Comparison of ENCODE assay signal across 9 cellular contexts in genomic region chr9:130243015-130243881, GRCh38. TPM values are rescaled to one million over a fixed set of nuclear protein-coding genes. Genes with fewer than 3 reads are reported as not detected.
DNase-seq lines count a peak whose midpoint lies in the region; ATAC-seq, FAIRE-seq and TF ChIP-seq lines count a peak whose summit lies in the region.
"Had no signal": no experiment of that assay in that cellular context is flagged by ENCODE, and none has a peak within 500 bp of the region (broad histone marks: within the 10 kb centered on the region; RNA-seq: fewer than 3 reads in every experiment).

No MANE protein-coding gene starts in this region.

- no peaks in the 10 kb centered on the region for H3K9me3 Mint-ChIP-seq in activated naive CD8-positive, alpha-beta T cell (ENCODE audit: low read depth)

- no peak overlapping the region for H3K27ac ChIP-seq in psoas muscle

- no peak overlapping the region for H3K4me3 ChIP-seq in psoas muscle

- DNase-seq in DMS 273 (lab: John Stamatoyannopoulos, UW; ENCODE audit: unreplicated experiment) (peak; percentile 86), DMS 273 treated with DMSO at 0.1 percent for 48 hours (lab: John Stamatoyannopoulos, UW) (no peak), SKM-1 treated with dmso at 0.1 percent for 144 hours (lab: John Stamatoyannopoulos, UW; ENCODE audit: unreplicated experiment) (peak; percentile 17), left cardiac atrium (peak; percentile 73), psoas muscle (peak; percentile 77 to 78), urothelium cell line (ENCODE audit: low spot score) (peak; percentile 77)

- WGBS in psoas muscle, 3 donors: 25 to 26% (median 25%) methylated on average over 30 to 35 of the region's 35 CpGs

- no peaks in the 10 kb centered on the region for H3K9me3 ChIP-seq in psoas muscle

- TF ChIP-seq CTCF in LNCAP (IDR thresholded peaks at IDR 0.05) (peak; percentile 92), psoas muscle (IDR thresholded peaks at IDR 0.05) (peak; percentile 91)

- H3K27me3 ChIP-seq in psoas muscle (ENCODE audit: insufficient read depth in 3 of 3, low read length in 2 of 3): no peaks in the 10 kb centered on the region

- peaks cover 23% of the 10 kb centered on the region for H3K4me1 Mint-ChIP-seq in activated naive CD8-positive, alpha-beta T cell (ENCODE audit: low read depth)

- H3K36me3 ChIP-seq in psoas muscle (ENCODE audit: insufficient read depth in 1 of 2, low read depth in 1 of 2): no peaks in the 10 kb centered on the region

- peak overlapping the region; percentile 59 for H3K4me3 Mint-ChIP-seq in activated naive CD8-positive, alpha-beta T cell

- H3K27ac Mint-ChIP-seq in activated naive CD8-positive, alpha-beta T cell: no peak overlapping the region

- H3K4me1 ChIP-seq in psoas muscle: peaks cover 3% of the 10 kb centered on the region

- ATAC-seq in left cardiac atrium (peak; percentile 51 to 72), psoas muscle (peak; percentile 70 to 84 (median 76))

- no peaks in the 10 kb centered on the region for H3K27me3 Mint-ChIP-seq in activated naive CD8-positive, alpha-beta T cell

- FAIRE-seq in urothelium cell line (lab: Jason Lieb, UNC): no peak
- FAIRE-seq: A204.1 had no signal

- intact Hi-C loops in left cardiac atrium (cut with DNase I) (no loop called here), psoas muscle (cut with DNase I) (no loop called here)

- no peaks in the 10 kb centered on the region for H3K36me3 Mint-ChIP-seq in activated naive CD8-positive, alpha-beta T cell

RNA-seq across cellular contexts. Expression of gene HMCN2, which starts 22.3 kb away (rescaled TPM):
- 1 to 10 TPM; 4.6 to 6.0 TPM for total RNA-seq in left cardiac atrium
- 10 to 100 TPM in 1 of 4 donors, 1 to 10 TPM in 3; 3.6 to 13.2 (median 7.2) TPM for total RNA-seq in psoas muscle
- polyA plus RNA-seq in psoas muscle: 1 to 10 TPM; 5.0 to 8.0 (median 6.3) TPM
